Comparison of ENCODE assay signal across 13 cellular contexts in the genomic region with DNA sequence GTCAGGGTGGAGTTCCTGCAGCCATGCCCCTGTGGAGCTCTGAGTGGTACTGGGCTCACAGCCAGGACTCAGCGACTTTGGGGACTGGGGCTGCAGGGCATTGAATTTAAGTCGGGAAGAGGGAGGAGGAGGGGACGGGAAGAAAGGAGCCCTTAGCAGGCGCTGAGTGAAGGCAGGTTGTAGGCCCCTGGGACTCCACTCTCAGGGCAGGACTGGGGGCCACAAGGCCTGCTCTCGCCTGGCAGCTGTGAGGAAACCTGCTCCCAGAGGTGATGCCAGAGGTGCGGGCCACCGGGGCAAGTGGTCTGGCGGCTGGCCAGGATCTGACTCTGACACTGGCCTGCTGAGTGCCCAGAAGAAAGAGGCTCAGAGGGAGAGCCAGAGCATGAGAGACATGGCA.
DNase-seq lines count a peak whose midpoint lies in the region; ATAC-seq and TF ChIP-seq lines count a peak whose summit lies in the region.
"Had no signal": no experiment of that assay in that cellular context is flagged by ENCODE, and none has a peak within 500 bp of the region (broad histone marks: within the 10 kb centered on the region; RNA-seq: fewer than 3 reads in every experiment).

No MANE protein-coding gene starts in this region.

- POLR2A ChIA-PET in activated CD4-positive, alpha-beta T cell treated with anti-CD3 and anti-CD28 coated beads, Interleukin-2, amount 10 ng/mL, durations not matched to agents 7 days and 5 days (lab: Charles Lee): interaction anchor here (0.7 kb wide), 1 partner anchor 10 kb away, joined by 5 read pairs; no protein-coding TSS in a partner anchor

- H3K27ac Mint-ChIP-seq in activated CD4-positive, alpha-beta T cell treated with anti-CD3 and anti-CD28 coated beads, Interleukin-2, amount 10 ng/mL, durations not matched to agents 7 days and 5 days: peak overlapping the region; percentile 63

- 41 to 43% methylated on average over 8 of the region's 8 CpGs for WGBS in heart right ventricle, 2 donors
- WGBS in thyroid gland, 2 donors: 10 to 28% methylated on average over 8 of the region's 8 CpGs

- no peak overlapping the region for H3K4me3 ChIP-seq in heart right ventricle
- H3K4me3 ChIP-seq in thyroid gland (replicated peaks in 1 of 3): no peak overlapping the region
- H3K4me3 ChIP-seq: dorsolateral prefrontal cortex had no signal

- TF ChIP-seq CTCF in heart right ventricle (IDR thresholded peaks at IDR 0.05) (no peak), thyroid gland (IDR thresholded peaks at IDR 0.05) (no peak)

- no peak overlapping the region for H3K4me3 Mint-ChIP-seq in activated CD4-positive, alpha-beta T cell treated with anti-CD3 and anti-CD28 coated beads, Interleukin-2, amount 10 ng/mL, durations not matched to agents 7 days and 5 days

- no peak for DNase-seq in activated CD4-positive, alpha-beta T cell treated with anti-CD3 and anti-CD28 coated beads, Interleukin-2, amount 10 ng/mL, durations not matched to agents 7 days and 5 days
- DNase-seq in activated CD4-positive, alpha-beta T cell treated with anti-CD3 and anti-CD28 coated beads, Interleukin-2, amount 50 U/mL, for 1 hour: no peak
- DNase-seq in NCI-H82 (lab: John Stamatoyannopoulos, UW): peak; percentile 76
- DNase-seq in heart right ventricle: peak in 1 of 2 donors; percentile 59
- peak; percentile 91 to 93 for DNase-seq in thyroid gland
- no peak for DNase-seq in DMS 273 treated with DMSO at 0.1 percent for 48 hours (lab: John Stamatoyannopoulos, UW)
- DNase-seq in iPS-NIHi11 (ENCODE audit: low spot score): no peak
- no peak for DNase-seq in central memory CD4-positive, alpha-beta T cell
- DNase-seq: activated CD4-positive, alpha-beta T cell treated with anti-CD3 and anti-CD28 coated beads for 4 hours; dorsolateral prefrontal cortex; foreskin melanocyte; NCI-H2081 treated with DMSO at 0.1 percent for 48 hours; stimulated activated CD4-positive, alpha-beta T cell treated with anti-CD3 and anti-CD28 coated beads, Interleukin-4, amount 100 ng/mL, for 1 hour had no signal

- no peaks in the 10 kb centered on the region for H3K36me3 Mint-ChIP-seq in activated CD4-positive, alpha-beta T cell treated with anti-CD3 and anti-CD28 coated beads, Interleukin-2, amount 10 ng/mL, durations not matched to agents 7 days and 5 days (ENCODE audit: low read depth)

- ATAC-seq in heart right ventricle: peak in 6 of 8 donors; percentile 21 to 57 (median 38)

- CTCF ChIA-PET in activated CD4-positive, alpha-beta T cell treated with anti-CD3 and anti-CD28 coated beads, Interleukin-2, amount 10 ng/mL, durations not matched to agents 7 days and 5 days (lab: Charles Lee): interaction anchor here (0.7 kb wide), 1 partner anchor 63 kb away, joined by 3 read pairs; no protein-coding TSS in a partner anchor

- no peaks in the 10 kb centered on the region for H3K9me3 Mint-ChIP-seq in activated CD4-positive, alpha-beta T cell treated with anti-CD3 and anti-CD28 coated beads, Interleukin-2, amount 10 ng/mL, durations not matched to agents 7 days and 5 days

- intact Hi-C loops in heart right ventricle (cut with DNase I) (no loop called here), thyroid gland (cut with DNase I) (no loop called here)

- no peak for TF ChIP-seq POLR2A in thyroid gland (IDR thresholded peaks at IDR 0.05)

- peaks cover 4% of the 10 kb centered on the region for H3K27me3 Mint-ChIP-seq in activated CD4-positive, alpha-beta T cell treated with anti-CD3 and anti-CD28 coated beads, Interleukin-2, amount 10 ng/mL, durations not matched to agents 7 days and 5 days

- H3K4me1 Mint-ChIP-seq in activated CD4-positive, alpha-beta T cell treated with anti-CD3 and anti-CD28 coated beads, Interleukin-2, amount 10 ng/mL, durations not matched to agents 7 days and 5 days: peaks cover 5% of the 10 kb centered on the region

- H3K27ac ChIP-seq in heart right ventricle: no peak overlapping the region
- peak overlapping the region in 1 of 3 donors; percentile 12 for H3K27ac ChIP-seq in thyroid gland
- H3K27ac ChIP-seq: dorsolateral prefrontal cortex had no signal

- H3K27me3 ChIP-seq in heart right ventricle: peaks cover 0 to 6% (median 0%) of the 10 kb centered on the region in 7 donors
- H3K27me3 ChIP-seq in thyroid gland: no peaks in the 10 kb centered on the region

- no peaks in the 10 kb centered on the region for H3K9me3 ChIP-seq in heart right ventricle
- H3K9me3 ChIP-seq in thyroid gland: no peaks in the 10 kb centered on the region

- peaks cover 0 to 45% (median 10%) of the 10 kb centered on the region in 9 donors for H3K4me1 ChIP-seq in heart right ventricle
- H3K4me1 ChIP-seq in thyroid gland: peaks cover 19 to 29% of the 10 kb centered on the region in 2 donors

- H3K36me3 ChIP-seq in heart right ventricle (no peaks in the 10 kb centered on the region), thyroid gland (no peaks in the 10 kb centered on the region)

Comparison
In these comparisons a context has a peak if more than half of its experiments do, and no peak if none do; other contexts are left out.
1. DNase-seq: peak in NCI-H82 (single experiment) and thyroid gland (2 of 2); none in activated CD4-positive, alpha-beta T cell treated with anti-CD3 and anti-CD28 coated beads, Interleukin-2, amount 10 ng/mL, durations not matched to agents 7 days and 5 days (single experiment), activated CD4-positive, alpha-beta T cell treated with anti-CD3 and anti-CD28 coated beads, Interleukin-2, amount 50 U/mL, for 1 hour (single experiment), DMS 273 treated with DMSO at 0.1 percent for 48 hours (single experiment), iPS-NIHi11 (single experiment) and central memory CD4-positive, alpha-beta T cell (single experiment).